In the genomic region with DNA sequence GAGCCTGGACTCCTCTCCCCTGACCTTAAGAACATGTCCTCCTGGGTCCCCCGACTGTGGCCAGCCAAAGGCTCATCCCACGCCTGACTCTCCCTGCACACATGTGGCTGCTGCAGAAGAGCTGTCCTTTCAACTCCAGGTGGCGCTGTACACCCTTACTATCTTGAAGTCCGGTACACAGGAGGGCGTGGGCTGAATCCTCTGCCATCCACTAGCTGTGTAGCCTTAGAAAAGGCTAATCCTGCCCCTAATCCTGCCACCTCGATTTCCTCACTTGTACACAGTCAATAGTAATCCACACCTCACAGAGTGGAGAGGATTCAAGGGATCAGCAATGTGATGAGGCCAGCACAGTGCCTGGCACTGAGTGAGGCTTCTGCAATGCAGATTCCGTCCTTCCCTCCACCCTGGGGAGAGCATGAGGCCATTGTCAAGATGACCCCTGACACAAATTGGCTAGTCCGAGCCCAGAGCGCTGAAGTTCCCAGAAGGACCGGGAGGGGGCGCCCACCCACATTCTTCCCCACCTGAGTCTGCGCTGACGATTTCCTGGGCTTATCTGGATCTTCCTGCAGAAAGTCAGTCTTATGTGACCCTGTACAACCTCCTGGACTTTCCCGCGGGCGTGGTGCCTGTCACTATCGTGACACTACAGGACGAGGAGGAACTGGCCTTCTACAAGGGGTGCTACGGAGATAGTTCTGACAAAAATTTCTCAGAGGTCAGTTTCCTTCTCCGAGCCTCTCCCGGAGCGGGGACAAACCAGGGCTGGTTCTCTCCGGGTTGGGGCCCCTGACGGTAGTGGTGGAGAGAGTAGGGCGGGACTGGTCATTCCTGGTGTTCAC, we compare ENCODE assay signal across 1 cellular context.
TF ChIP-seq lines count a peak whose summit lies in the region.

No MANE protein-coding gene starts in this region.

TF ChIP-seq in HCT116, 20 proteins besides CTCF, POLR2A, EP300 and RAD21 (continued from another document):
- TF ChIP-seq, protein P1, sequence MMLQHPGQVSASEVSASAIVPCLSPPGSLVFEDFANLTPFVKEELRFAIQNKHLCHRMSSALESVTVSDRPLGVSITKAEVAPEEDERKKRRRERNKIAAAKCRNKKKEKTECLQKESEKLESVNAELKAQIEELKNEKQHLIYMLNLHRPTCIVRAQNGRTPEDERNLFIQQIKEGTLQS (IDR thresholded peaks at IDR 0.05), result no peak
- TF ChIP-seq TCF7L2 (IDR thresholded peaks at IDR 0.05; ENCODE audit: borderline replicate concordance, extremely low read depth, insufficient read depth, insufficient read length) (no peak), EZH2 (IDR thresholded peaks at IDR 0.05) (no peak), EZH2phosphoT487 (IDR thresholded peaks at IDR 0.05; ENCODE audit: borderline replicate concordance) (no peak), FOSL1 (IDR thresholded peaks at IDR 0.05; ENCODE audit: low read depth) (no peak)
TF ChIP-seq in HCT116: peak in this region for 5.
